13 cellular contexts compared by ENCODE assay signal in genomic region chr3:14297784-14298236, GRCh38.
DNase-seq lines count a peak whose midpoint lies in the region; ATAC-seq and TF ChIP-seq lines count a peak whose summit lies in the region.
"Had no signal": no experiment of that assay in that cellular context is flagged by ENCODE, and none has a peak within 500 bp of the region (broad histone marks: within the 10 kb centered on the region; RNA-seq: fewer than 3 reads in every experiment).

No MANE protein-coding gene starts in this region.

- TF ChIP-seq CTCF in WTC11 (IDR thresholded peaks at IDR 0.05) (no peak), parathyroid adenoma (IDR thresholded peaks at IDR 0.05) (no peak)

- no peaks in the 10 kb centered on the region for H3K36me3 ChIP-seq in parathyroid adenoma (ENCODE audit: control insufficient read depth, insufficient read depth, low read length)

- H3K27ac ChIP-seq in parathyroid adenoma, result no peak overlapping the region
- H3K27ac ChIP-seq: HL-60 had no signal

- peak; percentile 50 for DNase-seq in Ammon's horn (ENCODE audit: low spot score)
- DNase-seq in WTC11 (ENCODE audit: low spot score), result no peak
- peak in 35 of 42 donors; percentile 8 to 77 (median 51) for DNase-seq in head of caudate nucleus
- DNase-seq in NCI-H2171 (lab: John Stamatoyannopoulos, UW), result no peak
- DNase-seq in natural killer cell treated with Interleukin-12 subunit alpha and Interleukin-12 subunit beta and Interleukin-15 and Interleukin-18, amount 100 ng/mL, for 72 hours (ENCODE audit: low spot score), result no peak
- DNase-seq: activated naive CD8-positive, alpha-beta T cell treated with anti-CD3 and anti-CD28 coated beads for 36 hours; effector CD4-positive, alpha-beta T cell; NCI-H510A had no signal

- no peaks in the 10 kb centered on the region for H3K27me3 ChIP-seq in parathyroid adenoma (ENCODE audit: control insufficient read depth, insufficient read depth, low read length)

- ATAC-seq in WTC11, result peak; percentile 21
- ATAC-seq in HG02763 (IDR thresholded peaks at IDR 0.05; ENCODE audit: unreplicated experiment), result no peak
- ATAC-seq in natural killer cell treated with Interleukin-12 subunit alpha and Interleukin-12 subunit beta and Interleukin-15 and Interleukin-18, amount 100 ng/mL, for 72 hours, result no peak
- ATAC-seq in GM18870 (IDR thresholded peaks at IDR 0.05; ENCODE audit: unreplicated experiment), result no peak
- ATAC-seq: mucosa of descending colon had no signal

- H3K4me1 ChIP-seq in parathyroid adenoma, result peaks cover 6% of the 10 kb centered on the region

- no peak overlapping the region for H3K27ac Mint-ChIP-seq in WTC11
- no peak overlapping the region for H3K27ac Mint-ChIP-seq in natural killer cell treated with Interleukin-12 subunit alpha and Interleukin-12 subunit beta and Interleukin-15 and Interleukin-18, amount 100 ng/mL, for 72 hours
- H3K27ac Mint-ChIP-seq: activated naive CD8-positive, alpha-beta T cell treated with anti-CD3 and anti-CD28 coated beads for 36 hours had no signal

- intact Hi-C loops in head of caudate nucleus (cut with DNase I), result no loop called here

- H2AFZ ChIP-seq in parathyroid adenoma, result no peak overlapping the region

- no peak overlapping the region for H3K9ac ChIP-seq in parathyroid adenoma

- CTCF ChIA-PET in WTC11 (lab: Charles Lee), result no interaction called here

- H3K79me2 ChIP-seq in parathyroid adenoma, result no peaks in the 10 kb centered on the region

- H3K4me2 ChIP-seq in parathyroid adenoma (ENCODE audit: low read length), result peak overlapping the region; percentile 53

- POLR2A ChIA-PET in WTC11 (lab: Charles Lee), result interaction anchor here (0.8 kb wide), 1 partner anchor 22 kb away, joined by 3 read pairs; no protein-coding TSS in a partner anchor

- no peaks in the 10 kb centered on the region for H3K27me3 Mint-ChIP-seq in WTC11 (ENCODE audit: low read depth)
- peaks cover 23 to 33% of the 10 kb centered on the region in 2 donors for H3K27me3 Mint-ChIP-seq in natural killer cell treated with Interleukin-12 subunit alpha and Interleukin-12 subunit beta and Interleukin-15 and Interleukin-18, amount 100 ng/mL, for 72 hours

- H3K9me3 ChIP-seq in parathyroid adenoma (ENCODE audit: control insufficient read depth, low read length), result no peaks in the 10 kb centered on the region
- H3K9me3 ChIP-seq: mucosa of descending colon had no signal

- peaks cover 18% of the 10 kb centered on the region for H3K4me1 Mint-ChIP-seq in WTC11
- peaks cover 7 to 10% of the 10 kb centered on the region in 2 donors for H3K4me1 Mint-ChIP-seq in natural killer cell treated with Interleukin-12 subunit alpha and Interleukin-12 subunit beta and Interleukin-15 and Interleukin-18, amount 100 ng/mL, for 72 hours (ENCODE audit: low read depth in 2 of 2)
- H3K4me1 Mint-ChIP-seq: activated naive CD8-positive, alpha-beta T cell treated with anti-CD3 and anti-CD28 coated beads for 36 hours had no signal

- H3K36me3 Mint-ChIP-seq in WTC11, result peaks cover 6% of the 10 kb centered on the region; the same call in 1 of the 2 replicates
- H3K36me3 Mint-ChIP-seq in natural killer cell treated with Interleukin-12 subunit alpha and Interleukin-12 subunit beta and Interleukin-15 and Interleukin-18, amount 100 ng/mL, for 72 hours, result no peaks in the 10 kb centered on the region
- H3K36me3 Mint-ChIP-seq: activated naive CD8-positive, alpha-beta T cell treated with anti-CD3 and anti-CD28 coated beads for 36 hours had no signal

- H3K9me3 Mint-ChIP-seq in WTC11, result peaks cover 10% of the 10 kb centered on the region
- no peaks in the 10 kb centered on the region for H3K9me3 Mint-ChIP-seq in natural killer cell treated with Interleukin-12 subunit alpha and Interleukin-12 subunit beta and Interleukin-15 and Interleukin-18, amount 100 ng/mL, for 72 hours
- H3K9me3 Mint-ChIP-seq: activated naive CD8-positive, alpha-beta T cell treated with anti-CD3 and anti-CD28 coated beads for 36 hours had no signal

- H3K4me3 ChIP-seq in parathyroid adenoma (ENCODE audit: low read depth, low read length), result no peak overlapping the region
- H3K4me3 ChIP-seq: mucosa of descending colon had no signal

- H3K4me3 Mint-ChIP-seq in WTC11, result no peak overlapping the region
- H3K4me3 Mint-ChIP-seq in natural killer cell treated with Interleukin-12 subunit alpha and Interleukin-12 subunit beta and Interleukin-15 and Interleukin-18, amount 100 ng/mL, for 72 hours, result no peak overlapping the region
- H3K4me3 Mint-ChIP-seq: activated naive CD8-positive, alpha-beta T cell treated with anti-CD3 and anti-CD28 coated beads for 36 hours had no signal

TF ChIP-seq in WTC11, 78 proteins besides CTCF, POLR2A, EP300 and RAD21:
- TF ChIP-seq ZNF232 (CRISPR knock-in tag; IDR thresholded peaks at IDR 0.05), result no peak
- peak; percentile 36; the same call in 1 of the 2 replicates for TF ChIP-seq USF2 (CRISPR knock-in tag; IDR thresholded peaks at IDR 0.05)

Comparison
In these comparisons a context has a peak if more than half of its experiments do, and no peak if none do; other contexts are left out.
1. DNase-seq: peak in Ammon's horn (single experiment) and head of caudate nucleus (35 of 42); none in WTC11 (single experiment), NCI-H2171 (single experiment) and natural killer cell treated with Interleukin-12 subunit alpha and Interleukin-12 subunit beta and Interleukin-15 and Interleukin-18, amount 100 ng/mL, for 72 hours (single experiment).